32 cellular contexts compared by ENCODE assay signal in the genomic region with DNA sequence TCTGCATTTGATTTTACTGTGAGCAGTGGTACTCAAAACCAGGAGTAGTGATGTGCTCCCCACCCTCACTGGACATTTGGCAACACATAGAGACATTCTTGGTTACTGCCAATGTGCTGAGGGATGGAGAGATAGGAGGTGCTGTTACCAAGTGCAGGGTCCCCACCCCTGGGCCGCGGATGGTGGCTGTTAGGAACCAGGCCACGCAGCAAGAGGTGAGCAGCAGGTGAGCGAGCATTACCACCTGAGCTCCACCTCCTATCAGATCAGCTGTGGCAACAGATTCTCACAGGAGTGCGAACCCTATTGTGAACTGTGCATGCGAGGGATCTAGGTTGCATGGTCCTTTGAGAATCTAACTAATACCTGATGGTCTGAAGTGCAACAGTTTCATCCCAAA.
"Had no signal": no experiment of that assay in that cellular context is flagged by ENCODE, and none has a peak within 500 bp of the region (broad histone marks: within the 10 kb centered on the region; RNA-seq: fewer than 3 reads in every experiment).

No MANE protein-coding gene starts in this region.

- DNase-seq: activated B cell treated with CpG ODN at 0.5 μM for 24 hours; activated CD4-positive, alpha-beta memory T cell treated with anti-CD3 and anti-CD28 coated beads for 36 hours; activated CD4-positive, alpha-beta T cell treated with anti-CD3 and anti-CD28 coated beads for 4 hours; activated CD4-positive, alpha-beta T cell treated with anti-CD3 and anti-CD28 coated beads, Interleukin-2, amount 50 U/mL, for 1 hour; activated CD4-positive, CD25-positive, alpha-beta regulatory T cell treated with anti-CD3 and anti-CD28 coated beads, Interleukin-2, amount 50 U/mL, for 72 hours; activated CD8-positive, alpha-beta memory T cell treated with anti-CD3 and anti-CD28 coated beads, Interleukin-2, amount 50 U/mL, for 4 hours; activated effector memory CD4-positive, alpha-beta T cell treated with Interleukin-2 at 50 U/mL for 16 hours; activated naive CD4-positive, alpha-beta T cell treated with anti-CD3 and anti-CD28 coated beads, Interleukin-2, amount 50 U/mL, for 16 hours; activated naive CD8-positive, alpha-beta T cell treated with anti-CD3 and anti-CD28 coated beads, Interleukin-2, amount 10 ng/mL, durations not matched to agents 7 days and 5 days; activated T-cell treated with anti-CD3 and anti-CD28 coated beads, Interleukin-2, amount 50 U/mL, for 48 hours; amygdala; NCI-H1092 treated with DMSO at 0.1 percent for 48 hours; NCI-H146; NCI-H187; NCI-H2029 treated with DMSO at 0.1 percent for 48 hours; NCI-H2107; NCI-H2171; NCI-H510A; NCI-H526; NCI-H774; PC-9; Right ventricle myocardium superior; SW 1271; T-helper 1 cell; T-helper 2 cell; T-helper 9 cell had no signal

- H3K4me1 Mint-ChIP-seq: activated naive CD8-positive, alpha-beta T cell treated with anti-CD3 and anti-CD28 coated beads, Interleukin-2, amount 10 ng/mL, durations not matched to agents 7 days and 5 days had no signal

- H3K9me3 Mint-ChIP-seq: activated B cell treated with CpG ODN at 0.5 μM for 24 hours; activated CD4-positive, alpha-beta memory T cell treated with anti-CD3 and anti-CD28 coated beads for 36 hours; activated naive CD8-positive, alpha-beta T cell treated with anti-CD3 and anti-CD28 coated beads, Interleukin-2, amount 10 ng/mL, durations not matched to agents 7 days and 5 days; central memory CD8-positive, alpha-beta T cell had no signal

- H3K27me3 Mint-ChIP-seq: activated B cell treated with CpG ODN at 0.5 μM for 24 hours; activated CD4-positive, alpha-beta memory T cell treated with anti-CD3 and anti-CD28 coated beads for 36 hours; activated naive CD8-positive, alpha-beta T cell treated with anti-CD3 and anti-CD28 coated beads, Interleukin-2, amount 10 ng/mL, durations not matched to agents 7 days and 5 days; central memory CD8-positive, alpha-beta T cell had no signal

- H3K4me3 Mint-ChIP-seq: activated B cell treated with CpG ODN at 0.5 μM for 24 hours; activated CD4-positive, alpha-beta memory T cell treated with anti-CD3 and anti-CD28 coated beads for 36 hours; activated naive CD8-positive, alpha-beta T cell treated with anti-CD3 and anti-CD28 coated beads, Interleukin-2, amount 10 ng/mL, durations not matched to agents 7 days and 5 days; central memory CD8-positive, alpha-beta T cell had no signal

- H3K9me3 ChIP-seq: ascending aorta had no signal

- H3K36me3 ChIP-seq: ascending aorta, cardiac muscle cell had no signal

- H3K4me3 ChIP-seq: ascending aorta, cardiac muscle cell, K562, PC-9 had no signal

- ATAC-seq: K562 had no signal

- H3K27me3 ChIP-seq: ascending aorta, cardiac muscle cell had no signal

- H3K36me3 Mint-ChIP-seq: activated CD4-positive, alpha-beta memory T cell treated with anti-CD3 and anti-CD28 coated beads for 36 hours; activated naive CD8-positive, alpha-beta T cell treated with anti-CD3 and anti-CD28 coated beads, Interleukin-2, amount 10 ng/mL, durations not matched to agents 7 days and 5 days had no signal

- H3K27ac ChIP-seq: ascending aorta, cardiac muscle cell, PC-9, RWPE1, VCaP had no signal

- H3K27ac Mint-ChIP-seq: activated B cell treated with CpG ODN at 0.5 μM for 24 hours; activated CD4-positive, alpha-beta memory T cell treated with anti-CD3 and anti-CD28 coated beads for 36 hours; activated naive CD8-positive, alpha-beta T cell treated with anti-CD3 and anti-CD28 coated beads, Interleukin-2, amount 10 ng/mL, durations not matched to agents 7 days and 5 days had no signal
